In the genomic region with DNA sequence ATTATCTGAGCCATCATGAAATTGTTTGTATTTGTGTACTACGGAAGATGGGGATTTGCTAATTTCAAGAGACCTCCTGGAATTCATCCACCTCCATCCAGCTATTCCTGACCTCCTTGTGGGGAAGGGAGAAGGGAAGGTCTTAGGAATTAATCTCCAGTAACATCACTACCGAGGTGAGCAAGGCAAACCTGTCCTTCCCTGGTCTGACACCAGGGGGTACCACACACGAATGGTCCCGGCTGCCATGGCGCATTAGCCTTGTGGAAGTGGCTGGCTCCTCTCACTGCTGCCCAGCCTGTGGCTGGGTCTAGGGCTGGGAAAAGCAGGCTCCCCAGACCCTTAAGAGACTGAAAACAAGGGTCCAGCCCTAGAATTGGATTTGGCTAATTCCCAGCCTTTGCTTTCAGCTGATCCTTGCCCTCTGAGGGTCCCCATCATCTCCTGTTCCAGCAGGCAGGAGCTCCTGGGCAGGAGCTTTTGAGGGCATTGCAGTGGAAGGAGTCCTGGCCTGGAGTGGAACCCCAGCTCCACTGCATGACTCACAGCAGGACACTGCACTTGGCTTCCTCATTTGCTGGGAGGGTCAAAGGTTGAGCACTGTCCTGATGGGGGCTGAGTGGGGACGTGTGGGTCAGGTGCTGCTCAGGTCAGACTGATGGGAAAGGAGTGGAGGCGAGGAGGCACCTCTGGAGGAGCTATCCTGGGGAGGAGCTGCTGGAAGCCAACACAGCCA, we compare ENCODE assay signal across 9 cellular contexts. TPM values are rescaled to one million over a fixed set of nuclear protein-coding genes. Genes with fewer than 3 reads are reported as not detected.
DNase-seq lines count a peak whose midpoint lies in the region; ATAC-seq and TF ChIP-seq lines count a peak whose summit lies in the region.
"Had no signal": no experiment of that assay in that cellular context is flagged by ENCODE, and none has a peak within 500 bp of the region (broad histone marks: within the 10 kb centered on the region; RNA-seq: fewer than 3 reads in every experiment).

No MANE protein-coding gene starts in this region.

- no peaks in the 10 kb centered on the region for H3K36me3 Mint-ChIP-seq in nephron (ENCODE audit: low read depth)
- H3K36me3 Mint-ChIP-seq: activated naive CD8-positive, alpha-beta T cell had no signal

- no peak overlapping the region for H2AFZ ChIP-seq in OCI-LY1 (ENCODE audit: low read length)

- no peaks in the 10 kb centered on the region for H4K20me1 ChIP-seq in OCI-LY1 (ENCODE audit: insufficient read depth, low read length)

- no peak overlapping the region for H3K27ac ChIP-seq in OCI-LY1 (ENCODE audit: low read depth, low read length, poor library complexity, severe bottlenecking)

- TF ChIP-seq CTCF in OCI-LY1 (IDR thresholded peaks at IDR 0.05; ENCODE audit: low read length) (peak; percentile 73), nephron (IDR thresholded peaks at IDR 0.05; ENCODE audit: unreplicated experiment in 3 of 3) (peak in 2 of 3 experiments; percentile 41 to 57)

- peaks cover 9% of the 10 kb centered on the region for H3K4me1 Mint-ChIP-seq in nephron

- H3K9ac ChIP-seq in OCI-LY1 (ENCODE audit: low read length), result no peak overlapping the region

- no peaks in the 10 kb centered on the region for H3K9me3 ChIP-seq in OCI-LY1 (ENCODE audit: low read length)

- H3K4me1 ChIP-seq in OCI-LY1 (ENCODE audit: insufficient read depth, low read length, severe bottlenecking), result peaks cover 15% of the 10 kb centered on the region

- no peaks in the 10 kb centered on the region for H3K36me3 ChIP-seq in OCI-LY1 (ENCODE audit: insufficient read depth, low read length)

- H3K79me2 ChIP-seq in OCI-LY1 (ENCODE audit: insufficient read depth, low read length), result no peaks in the 10 kb centered on the region

- H3K4me2 ChIP-seq in OCI-LY1 (ENCODE audit: low read length), result no peak overlapping the region

- no peaks in the 10 kb centered on the region for H3K27me3 ChIP-seq in OCI-LY1 (ENCODE audit: insufficient read depth, low read length)

- no peaks in the 10 kb centered on the region for H3K27me3 Mint-ChIP-seq in nephron (ENCODE audit: low read depth)
- H3K27me3 Mint-ChIP-seq: activated naive CD8-positive, alpha-beta T cell had no signal

- H3K9me3 Mint-ChIP-seq in nephron, result no peaks in the 10 kb centered on the region

- H3K9me2 ChIP-seq in OCI-LY1 (ENCODE audit: low read depth, low read length), result no peaks in the 10 kb centered on the region

- H3F3A ChIP-seq in OCI-LY1 (ENCODE audit: insufficient read depth, low read length), result no peaks in the 10 kb centered on the region

- H3K27ac Mint-ChIP-seq in nephron, result no peak overlapping the region
- H3K27ac Mint-ChIP-seq: activated naive CD8-positive, alpha-beta T cell had no signal

- ATAC-seq in GM19395 (IDR thresholded peaks at IDR 0.05; ENCODE audit: unreplicated experiment) (no peak), HG03439 (IDR thresholded peaks at IDR 0.05; ENCODE audit: unreplicated experiment) (no peak)

- DNase-seq in activated T-cell treated with anti-CD3 and anti-CD28 coated beads for 48 hours (ENCODE audit: low read depth) (peak; percentile 30), dermis blood vessel endothelial cell (peak; percentile 77), NOMO-1 treated with DMSO at 0.1 percent for 48 hours (lab: John Stamatoyannopoulos, UW; ENCODE audit: unreplicated experiment) (no peak)
- no peak for DNase-seq in activated T-cell treated with anti-CD3 and anti-CD28 coated beads, Interleukin-2, amount 50 U/mL, for 1 hour

- H3K4me3 ChIP-seq in OCI-LY1 (ENCODE audit: low read depth, low read length, poor library complexity, severe bottlenecking), result no peak overlapping the region

- no peak overlapping the region for H3K4me3 Mint-ChIP-seq in nephron
- H3K4me3 Mint-ChIP-seq: activated naive CD8-positive, alpha-beta T cell had no signal

RNA-seq across cellular contexts. Expression of a gene that starts 34.8 kb away (rescaled TPM):
- total RNA-seq in dermis blood vessel endothelial cell, result 0.28 and 0.34 TPM in 2 replicates

Comparison
In these comparisons a context has a peak if more than half of its experiments do, and no peak if none do; other contexts are left out.
1. DNase-seq: peak in activated T-cell treated with anti-CD3 and anti-CD28 coated beads for 48 hours (single experiment) and dermis blood vessel endothelial cell (single experiment); none in activated T-cell treated with anti-CD3 and anti-CD28 coated beads, Interleukin-2, amount 50 U/mL, for 1 hour (single experiment) and NOMO-1 treated with DMSO at 0.1 percent for 48 hours (single experiment).